Comparison of ENCODE assay signal across 7 cellular contexts in the genomic region with DNA sequence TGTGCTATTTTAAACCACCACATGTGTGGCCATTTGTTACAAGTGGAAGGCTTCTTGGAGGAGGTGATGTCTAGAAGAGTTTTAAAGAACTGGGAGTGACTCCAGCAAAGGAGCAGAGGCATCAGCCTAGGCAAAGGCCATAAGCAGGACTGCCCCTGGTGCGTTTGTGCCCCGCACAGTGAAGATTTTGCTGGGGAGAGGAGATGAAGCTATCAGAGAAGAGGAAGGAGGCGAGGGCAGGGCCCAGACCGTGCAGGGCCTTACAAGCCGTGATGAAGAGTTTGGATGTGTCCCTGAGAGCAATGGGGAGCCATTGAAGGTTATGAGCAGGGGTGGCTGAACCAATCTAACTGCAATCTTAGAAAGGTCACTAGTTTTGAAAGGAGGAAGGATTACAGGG. TPM values are rescaled to one million over a fixed set of nuclear protein-coding genes. Genes with fewer than 3 reads are reported as not detected.
"Had no signal": no experiment of that assay in that cellular context is flagged by ENCODE, and none has a peak within 500 bp of the region (broad histone marks: within the 10 kb centered on the region; RNA-seq: fewer than 3 reads in every experiment).

No MANE protein-coding gene starts in this region.

- H3K36me3 ChIP-seq: lower lobe of right lung, ovary, tibial artery had no signal

- H3K9me3 ChIP-seq: lower lobe of right lung, ovary, psoas muscle, tibial artery had no signal

- H3K4me3 ChIP-seq: lower lobe of right lung, ovary, psoas muscle, tibial artery had no signal

- H3K4me1 ChIP-seq: lower lobe of right lung, psoas muscle had no signal

- ATAC-seq: naive thymus-derived CD8-positive, alpha-beta T cell had no signal

- H3K27me3 ChIP-seq: ovary, tibial artery had no signal

- DNase-seq: foreskin keratinocyte, lower lobe of right lung, psoas muscle had no signal

- H3K27ac ChIP-seq: foreskin keratinocyte, lower lobe of right lung, ovary, psoas muscle, tibial artery had no signal

RNA-seq across cellular contexts. Expression of gene CORO2B, which starts 25.2 kb away (rescaled TPM):
- total RNA-seq: activated naive CD8-positive, alpha-beta T cell treated with anti-CD3 and anti-CD28 coated beads for 36 hours had no signal
- polyA plus RNA-seq: naive thymus-derived CD8-positive, alpha-beta T cell had no signal
